Comparison of ENCODE assay signal across 2 cellular contexts in genomic region chr17:1640329-1641064, GRCh38.
TF ChIP-seq lines count a peak whose summit lies in the region.

No MANE protein-coding gene starts in this region.

TF ChIP-seq in HEK293, 187 proteins besides CTCF, POLR2A, EP300 and RAD21:
- TF ChIP-seq ZBTB17 (tag by site-specific recombination; IDR thresholded peaks at IDR 0.05) (peak; percentile 68), PATZ1 (tag by site-specific recombination; IDR thresholded peaks at IDR 0.05) (0 out of 2 replicates have a peak, but pooled peaks have one; percentile 6), EGR2 (tag by site-specific recombination; IDR thresholded peaks at IDR 0.05; ENCODE audit: low read depth) (peak; percentile 34; the same call in 1 of the 2 replicates), ZNF549 (tag by site-specific recombination; IDR thresholded peaks at IDR 0.05) (no peak), HIC1 (tag by site-specific recombination; IDR thresholded peaks at IDR 0.05) (peak; percentile 55)

TF ChIP-seq in K562, 482 proteins besides CTCF, POLR2A, EP300 and RAD21:
- TF ChIP-seq ZNF263 (CRISPR knock-in tag; IDR thresholded peaks at IDR 0.05; ENCODE audit: borderline replicate concordance): no peak
- TF ChIP-seq POLR2G (IDR thresholded peaks at IDR 0.05; ENCODE audit: low read depth, low read length): peak; percentile 68
- no peak for TF ChIP-seq CBX5 (IDR thresholded peaks at IDR 0.05; ENCODE audit: borderline replicate concordance, low read depth)
- no peak for TF ChIP-seq SMAD3 (CRISPR knock-in tag; conservative IDR thresholded peaks at IDR 0.05)
